1 cellular context compared by ENCODE assay signal in the genomic region with DNA sequence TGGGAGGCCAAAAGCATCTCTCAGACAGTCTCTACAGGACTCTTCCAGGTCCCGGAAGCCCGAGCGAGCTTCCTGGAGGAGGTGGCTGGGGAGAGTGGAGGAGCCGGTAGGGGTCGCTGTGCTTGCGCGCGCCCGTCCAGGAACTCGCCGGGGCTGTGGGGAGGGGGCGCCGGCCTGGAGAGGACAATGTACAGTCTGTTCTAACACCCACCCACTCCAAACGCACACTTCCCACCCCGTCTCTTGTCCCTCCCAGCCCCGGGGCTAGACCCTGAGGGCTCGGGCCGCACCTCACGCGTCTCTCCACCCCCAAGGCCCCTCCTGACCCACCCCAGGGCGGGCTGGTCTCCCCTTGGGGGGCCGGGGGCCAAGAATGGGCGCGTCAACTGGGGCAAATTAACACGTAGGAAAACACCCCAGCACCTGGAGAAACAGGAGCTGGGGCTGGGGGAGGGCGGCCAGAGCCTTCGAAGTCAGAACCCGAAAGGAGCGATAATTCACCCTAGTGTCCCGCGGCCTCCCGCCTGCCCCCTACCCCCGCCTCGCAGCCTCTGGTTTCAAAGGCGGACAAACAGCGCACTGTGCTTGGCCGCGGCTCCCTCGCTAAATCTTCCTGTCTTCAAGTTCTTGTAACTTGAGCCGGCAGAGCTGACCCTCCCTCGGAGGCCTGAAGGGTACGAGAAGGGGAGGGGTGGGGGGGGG.
TF ChIP-seq lines count a peak whose summit lies in the region.

No MANE protein-coding gene starts in this region.

TF ChIP-seq in K562, 482 proteins besides CTCF, POLR2A, EP300 and RAD21 (continued from another document and continues in another):
- TF ChIP-seq HOXB6 (CRISPR knock-in tag; IDR thresholded peaks at IDR 0.05; ENCODE audit: borderline replicate concordance) (no peak), KLF16 (IDR thresholded peaks at IDR 0.05) (no peak), RCOR1 (IDR thresholded peaks at IDR 0.05; ENCODE audit: borderline replicate concordance in 1 of 2, low read depth in 2 of 2, low read length in 2 of 2) (peak in 1 of 2 experiments; percentile 70; a peak in 1 of 4 replicates), SMARCA5 (IDR thresholded peaks at IDR 0.05) (peak; percentile 94), GTF3C2 (IDR thresholded peaks at IDR 0.05; ENCODE audit: borderline replicate concordance, extremely low read depth, insufficient read length) (peak; percentile 64), TAF7 (tag; IDR thresholded peaks at IDR 0.05) (no peak), SNIP1 (IDR thresholded peaks at IDR 0.05; ENCODE audit: low read depth) (0 out of 2 replicates have a peak, but pooled peaks have one; percentile 28), MGA (IDR thresholded peaks at IDR 0.05) (peak; percentile 55; the same call in 1 of the 2 replicates), EHMT2 (IDR thresholded peaks at IDR 0.05) (no peak), RBFOX2 (IDR thresholded peaks at IDR 0.05; ENCODE audit: low read depth, low read length) (0 out of 2 replicates have a peak, but pooled peaks have one; percentile 17), ZNF512 (tag; IDR thresholded peaks at IDR 0.05) (no peak), ZBED1 (IDR thresholded peaks at IDR 0.05) (no peak), ZKSCAN1 (IDR thresholded peaks at IDR 0.05; ENCODE audit: low read depth, low read length) (no peak), BCOR (IDR thresholded peaks at IDR 0.05) (peak; percentile 67), RBM14 (IDR thresholded peaks at IDR 0.05; ENCODE audit: borderline replicate concordance, insufficient read depth, low read depth, low read length) (0 out of 2 replicates have a peak, but pooled peaks have one; percentile 63), ZNF436 (CRISPR knock-in tag; IDR thresholded peaks at IDR 0.05) (peak; percentile 99), MEIS2 (IDR thresholded peaks at IDR 0.05; ENCODE audit: partially characterized antibody) (peak; percentile 86), CLOCK (CRISPR knock-in tag; IDR thresholded peaks at IDR 0.05; ENCODE audit: borderline replicate concordance) (no peak), FOXP4 (CRISPR knock-in tag; IDR thresholded peaks at IDR 0.05; ENCODE audit: borderline replicate concordance) (no peak), POLR2G (IDR thresholded peaks at IDR 0.05; ENCODE audit: low read depth, low read length) (0 out of 2 replicates have a peak, but pooled peaks have one; percentile 23), E2F6 (IDR thresholded peaks at IDR 0.05; ENCODE audit: borderline replicate concordance in 1 of 2, extremely low read depth in 1 of 2, insufficient read depth in 1 of 2, insufficient read length in 1 of 2, low read depth in 1 of 2, low read length in 1 of 2, poor library complexity in 1 of 2, severe bottlenecking in 1 of 2) (peak in 1 of 2 experiments; percentile 74), NFE2 (IDR thresholded peaks at IDR 0.05; ENCODE audit: low read depth) (no peak), RB1 (IDR thresholded peaks at IDR 0.05; ENCODE audit: low read depth) (no peak), MYC (IDR thresholded peaks at IDR 0.05; ENCODE audit: low read depth, low read length) (no peak), MYC (CRISPR knock-in tag; IDR thresholded peaks at IDR 0.05; ENCODE audit: borderline replicate concordance, low read depth) (no peak), ZBTB7A (IDR thresholded peaks at IDR 0.05; ENCODE audit: borderline replicate concordance, control insufficient read depth, low read depth, low read length) (peak; percentile 51; the same call in 1 of the 2 replicates), E2F1 (CRISPR knock-in tag; IDR thresholded peaks at IDR 0.05) (no peak), PHF8 (IDR thresholded peaks at IDR 0.05; ENCODE audit: borderline replicate concordance, low read length) (no peak), ELF1 (tag; IDR thresholded peaks at IDR 0.05) (peak; percentile 72)
